12 cellular contexts compared by ENCODE assay signal in genomic region chr4:81566076-81566663, GRCh38.
DNase-seq lines count a peak whose midpoint lies in the region; ATAC-seq, FAIRE-seq and TF ChIP-seq lines count a peak whose summit lies in the region.
"Had no signal": no experiment of that assay in that cellular context is flagged by ENCODE, and none has a peak within 500 bp of the region (broad histone marks: within the 10 kb centered on the region; RNA-seq: fewer than 3 reads in every experiment).

No MANE protein-coding gene starts in this region.

- CTCF ChIA-PET in CD4-positive, alpha-beta T cell (lab: Charles Lee): interaction anchor here (1.9 kb wide), 1 partner anchor 99 kb away, joined by 5 read pairs; no protein-coding TSS in a partner anchor

- H2AFZ ChIP-seq in hepatocyte: no peak overlapping the region

- POLR2A ChIA-PET in CD4-positive, alpha-beta T cell (lab: Charles Lee): no interaction called here

- FAIRE-seq in bronchial epithelial cell (lab: Jason Lieb, UNC): peak; percentile 23
- FAIRE-seq: TTC549, urothelium cell line had no signal

- DNase-seq in CD1c-positive myeloid dendritic cell (ENCODE audit: extremely low spot score) (peak; percentile 6), bronchial epithelial cell (ENCODE audit: low read depth) (no peak), hepatocyte (ENCODE audit: low spot score) (no peak), sigmoid colon (no peak), H4 (ENCODE audit: low spot score) (no peak)
- no peak for DNase-seq in CD4-positive, alpha-beta T cell
- DNase-seq: EL, NCI-H2029 had no signal

- no peaks in the 10 kb centered on the region for H3K9me2 ChIP-seq in hepatocyte (replicated peaks; ENCODE audit: insufficient read depth)

- no peak overlapping the region for H3K4me3 Mint-ChIP-seq in CD4-positive, alpha-beta T cell

- H3K27ac ChIP-seq in hepatocyte (peak overlapping the region; percentile 14), sigmoid colon (peak overlapping the region; percentile 64 to 78 (median 67))
- H3K27ac ChIP-seq in CD4-positive, alpha-beta T cell (ENCODE audit: low read depth, low read length): no peak overlapping the region

- no peaks in the 10 kb centered on the region for H3K36me3 ChIP-seq in bronchial epithelial cell (ENCODE audit: control insufficient read depth, insufficient read depth, low read length)
- no peaks in the 10 kb centered on the region for H3K36me3 ChIP-seq in hepatocyte (replicated peaks; ENCODE audit: insufficient read depth, low read depth)
- H3K36me3 ChIP-seq in sigmoid colon: no peaks in the 10 kb centered on the region

- H3K27me3 ChIP-seq in bronchial epithelial cell (ENCODE audit: control insufficient read depth, insufficient read depth, low read length): no peaks in the 10 kb centered on the region
- no peaks in the 10 kb centered on the region for H3K27me3 ChIP-seq in hepatocyte
- H3K27me3 ChIP-seq in sigmoid colon: no peaks in the 10 kb centered on the region
- no peaks in the 10 kb centered on the region for H3K27me3 ChIP-seq in CD4-positive, alpha-beta T cell (ENCODE audit: control insufficient read depth, insufficient read depth, low read length)

- WGBS in hepatocyte (ENCODE audit: low lambda C conversion rate, missing lambda C conversion rate): 59% methylated on average over 5 of the region's 5 CpGs
- WGBS in sigmoid colon, 2 donors: 27 to 52% methylated on average over 5 of the region's 5 CpGs

- no peaks in the 10 kb centered on the region for H3K36me3 Mint-ChIP-seq in CD4-positive, alpha-beta T cell (ENCODE audit: low read depth)

- H3K9me3 Mint-ChIP-seq in CD4-positive, alpha-beta T cell: no peaks in the 10 kb centered on the region

- no peak for TF ChIP-seq CTCF in bronchial epithelial cell (IDR thresholded peaks at IDR 0.05; ENCODE audit: insufficient read depth, low read length, severe bottlenecking)
- TF ChIP-seq CTCF in hepatocyte (IDR thresholded peaks at IDR 0.05; ENCODE audit: poor library complexity): no peak
- no peak for TF ChIP-seq CTCF in sigmoid colon (IDR thresholded peaks at IDR 0.05)
- TF ChIP-seq CTCF in CD4-positive, alpha-beta T cell (IDR thresholded peaks at IDR 0.05): no peak

- H3K79me2 ChIP-seq in hepatocyte: no peaks in the 10 kb centered on the region

- H3K27me3 Mint-ChIP-seq in CD4-positive, alpha-beta T cell: no peaks in the 10 kb centered on the region

- H3K4me2 ChIP-seq in hepatocyte: peak overlapping the region; percentile 59

- no peaks in the 10 kb centered on the region for H4K20me1 ChIP-seq in hepatocyte (ENCODE audit: insufficient read depth, poor library complexity, severe bottlenecking)

- ATAC-seq in HG03108 (IDR thresholded peaks at IDR 0.05; ENCODE audit: unreplicated experiment): no peak
- ATAC-seq in GM21717 (IDR thresholded peaks at IDR 0.05; ENCODE audit: unreplicated experiment): no peak
- no peak for ATAC-seq in CD4-positive, alpha-beta T cell (ENCODE audit: poor library complexity)

- H3K4me3 ChIP-seq in bronchial epithelial cell (ENCODE audit: low read depth, low read length) (no peak overlapping the region), hepatocyte (no peak overlapping the region), sigmoid colon (peak overlapping the region in 3 of 4 donors; percentile 17 to 32 (median 24))

- no peak for TF ChIP-seq EP300 in sigmoid colon (IDR thresholded peaks at IDR 0.05)

- no peaks in the 10 kb centered on the region for H3K9me3 ChIP-seq in hepatocyte (ENCODE audit: low read depth)
- no peaks in the 10 kb centered on the region for H3K9me3 ChIP-seq in sigmoid colon
- no peaks in the 10 kb centered on the region for H3K9me3 ChIP-seq in CD4-positive, alpha-beta T cell (ENCODE audit: control insufficient read depth, low read length)

- intact Hi-C loops in sigmoid colon (cut with DNase I): no loop called here
- intact Hi-C loops in CD4-positive, alpha-beta T cell (cut with DNase I, micrococcal nuclease): no loop called here

- H3K27ac Mint-ChIP-seq in CD4-positive, alpha-beta T cell: no peak overlapping the region

- TF ChIP-seq POLR2A in sigmoid colon (IDR thresholded peaks at IDR 0.05): no peak

- H3K4me1 Mint-ChIP-seq in CD4-positive, alpha-beta T cell (ENCODE audit: low read depth): peaks cover 12% of the 10 kb centered on the region

- peaks cover 3% of the 10 kb centered on the region for H3K4me1 ChIP-seq in hepatocyte (ENCODE audit: insufficient read depth)
- peaks cover 0 to 10% (median 5%) of the 10 kb centered on the region in 4 donors for H3K4me1 ChIP-seq in sigmoid colon

Comparison
In these comparisons a context has a peak if more than half of its experiments do, and no peak if none do; other contexts are left out.
1. H3K4me3 ChIP-seq: peak in sigmoid colon (3 of 4); none in bronchial epithelial cell (single experiment) and hepatocyte (single experiment).